18 cellular contexts compared by ENCODE assay signal in genomic region chr15:57297630-57298029, GRCh38.
"Had no signal": no experiment of that assay in that cellular context is flagged by ENCODE, and none has a peak within 500 bp of the region (broad histone marks: within the 10 kb centered on the region; RNA-seq: fewer than 3 reads in every experiment).

No MANE protein-coding gene starts in this region.

- H3K27me3 ChIP-seq: breast epithelium, dorsolateral prefrontal cortex, esophagus squamous epithelium, sigmoid colon, thyroid gland, uterus had no signal

- H3K27me3 Mint-ChIP-seq: activated naive CD8-positive, alpha-beta T cell treated with anti-CD3 and anti-CD28 coated beads for 36 hours; naive thymus-derived CD8-positive, alpha-beta T cell; T-helper 17 cell had no signal

- DNase-seq: activated CD4-positive, alpha-beta T cell treated with anti-CD3 and anti-CD28 coated beads, Interleukin-2, amount 50 U/mL, for 1 hour; activated gamma-delta T cell treated with Interleukin-2 at 50 U/mL for 16 hours; activated naive CD8-positive, alpha-beta T cell treated with anti-CD3 and anti-CD28 coated beads for 36 hours; activated T-cell treated with anti-CD3 and anti-CD28 coated beads, Interleukin-2, amount 50 U/mL, for 48 hours; dorsolateral prefrontal cortex; esophagus squamous epithelium; foreskin fibroblast; glutamatergic neuron; naive thymus-derived CD8-positive, alpha-beta T cell; occipital lobe; psoas muscle; sigmoid colon; stimulated activated CD4-positive, alpha-beta T cell treated with anti-CD3 and anti-CD28 coated beads, Interleukin-4, amount 100 ng/mL, for 24 hours; T-helper 17 cell; thyroid gland; uterus had no signal

- H3K36me3 ChIP-seq: breast epithelium, esophagus squamous epithelium, sigmoid colon, thyroid gland, uterus had no signal

- ATAC-seq: naive thymus-derived CD8-positive, alpha-beta T cell; psoas muscle; T-helper 17 cell had no signal

- H3K27ac ChIP-seq: esophagus squamous epithelium, psoas muscle, sigmoid colon, thyroid gland, uterus had no signal

- H3K9me3 ChIP-seq: breast epithelium, esophagus squamous epithelium, psoas muscle, sigmoid colon, thyroid gland, uterus had no signal

- H3K4me1 ChIP-seq: breast epithelium, psoas muscle, sigmoid colon, thyroid gland, uterus had no signal

- H3K9me3 Mint-ChIP-seq: WTC11 had no signal

- H3K4me3 ChIP-seq: dorsolateral prefrontal cortex, esophagus squamous epithelium, psoas muscle, sigmoid colon, thyroid gland, uterus had no signal

- H3K4me3 Mint-ChIP-seq: activated naive CD8-positive, alpha-beta T cell treated with anti-CD3 and anti-CD28 coated beads for 36 hours; naive thymus-derived CD8-positive, alpha-beta T cell; T-helper 17 cell; WTC11 had no signal

- H3K27ac Mint-ChIP-seq: activated naive CD8-positive, alpha-beta T cell treated with anti-CD3 and anti-CD28 coated beads for 36 hours had no signal

- H3K36me3 Mint-ChIP-seq: WTC11 had no signal
